8 cellular contexts compared by ENCODE assay signal in genomic region chr1:155093938-155094621, GRCh38. TPM values are rescaled to one million over a fixed set of nuclear protein-coding genes. Genes with fewer than 3 reads are reported as not detected.
DNase-seq lines count a peak whose midpoint lies in the region; ATAC-seq and TF ChIP-seq lines count a peak whose summit lies in the region.

No MANE protein-coding gene starts in this region.

- H3K27ac ChIP-seq in SJCRH30 (no peak overlapping the region), ovary (peak overlapping the region; percentile 24 to 34)

- ATAC-seq in HG02973 (IDR thresholded peaks at IDR 0.05; ENCODE audit: unreplicated experiment) (no peak), GM21381 (IDR thresholded peaks at IDR 0.05; ENCODE audit: unreplicated experiment) (no peak)

- DNase-seq in DMS 273 (lab: John Stamatoyannopoulos, UW; ENCODE audit: unreplicated experiment): peak; percentile 94
- peak; percentile 60 for DNase-seq in M059J (ENCODE audit: low read depth)
- DNase-seq in SJCRH30: peak; percentile 78 to 82
- DNase-seq in fibroblast of peridontal ligament (ENCODE audit: extremely low read depth): peak; percentile 61
- DNase-seq in ovary: peak; percentile 62 to 74 (median 70)
- DNase-seq in activated naive CD4-positive, alpha-beta T cell treated with anti-CD3 and anti-CD28 coated beads, Interleukin-2, amount 50 U/mL, for 16 hours: no peak

- intact Hi-C loops in ovary (cut with DNase I): loop anchor here (2.0 to 5.0 kb wide), 3 partner anchors 33 to 75 kb away; partner anchors contain the start of gene EFNA1 (in 2 of the 4)

- TF ChIP-seq EP300 in ovary (IDR thresholded peaks at IDR 0.05): no peak

- H3K9me3 ChIP-seq in SJCRH30 (replicated peaks) (no peaks in the 10 kb centered on the region), ovary (no peaks in the 10 kb centered on the region)

- H3K27me3 ChIP-seq in SJCRH30 (no peaks in the 10 kb centered on the region), ovary (no peaks in the 10 kb centered on the region)

- H3K4me1 ChIP-seq in SJCRH30 (peaks cover 3% of the 10 kb centered on the region; the same call in 1 of the 2 replicates), ovary (ENCODE audit: insufficient read depth) (peaks cover 8% of the 10 kb centered on the region)

- TF ChIP-seq POLR2A in ovary (IDR thresholded peaks at IDR 0.05): no peak

- WGBS in ovary, 3 donors: 2 to 7% (median 3%) methylated on average over 12 of the region's 12 CpGs

- H3K4me3 ChIP-seq in SJCRH30 (no peak overlapping the region), ovary (no peak overlapping the region)

- peak in 1 of 3 donors; percentile 35 for TF ChIP-seq CTCF in ovary (IDR thresholded peaks at IDR 0.05)

- H3K36me3 ChIP-seq in SJCRH30 (no peaks in the 10 kb centered on the region), ovary (no peaks in the 10 kb centered on the region)

RNA-seq across cellular contexts. Expression of gene EFNA3, which starts 15.4 kb away (rescaled TPM):
- total RNA-seq in M059J (2014; rRNA removed; shearing (Covaris generic)): 0.59 and 2.9 TPM in 2 replicates
- 3.5 and 4.2 TPM in 2 replicates for total RNA-seq in SJCRH30 (2014; rRNA removed; shearing (Covaris generic))
- 1 to 10 TPM; 1.3 to 3.7 (median 2.4) TPM for total RNA-seq in ovary
- polyA plus RNA-seq in ovary: 1 to 10 TPM; 1.6 to 2.1 TPM

RNA-seq across cellular contexts. Expression of gene EFNA4, which starts 30.5 kb away (rescaled TPM):
- total RNA-seq in M059J (2014; rRNA removed; shearing (Covaris generic)): 22.8 and 36.2 TPM in 2 replicates
- 15.3 and 17.8 TPM in 2 replicates for total RNA-seq in SJCRH30 (2014; rRNA removed; shearing (Covaris generic))
- 10 to 100 TPM in 5 of 7 donors, 1 to 10 TPM in 2; 8.6 to 14.1 (median 12.2) TPM for total RNA-seq in ovary
- 10 to 100 TPM in 1 of 2 donors, 1 to 10 TPM in 1; 7.3 to 10.6 TPM for polyA plus RNA-seq in ovary

RNA-seq across cellular contexts. Expression of gene EFNA1, which starts 33.6 kb away (rescaled TPM):
- 15.1 and 17.9 TPM in 2 replicates for total RNA-seq in M059J (2014; rRNA removed; shearing (Covaris generic))
- 1.8 and 2.2 TPM in 2 replicates for total RNA-seq in SJCRH30 (2014; rRNA removed; shearing (Covaris generic))
- 10 to 100 TPM; 12.1 to 51.6 (median 16.6) TPM for total RNA-seq in ovary
- 10 to 100 TPM; 18.6 to 27.3 TPM for polyA plus RNA-seq in ovary

RNA-seq across cellular contexts. Expression of gene SLC50A1, which starts 41.6 kb away (rescaled TPM):
- 55.7 and 62.9 TPM in 2 replicates for total RNA-seq in M059J (2014; rRNA removed; shearing (Covaris generic))
- 12.9 and 14.8 TPM in 2 replicates for total RNA-seq in SJCRH30 (2014; rRNA removed; shearing (Covaris generic))
- 10 to 100 TPM; 10.8 to 31.4 (median 16.8) TPM for total RNA-seq in ovary
- polyA plus RNA-seq in ovary: 10 to 100 TPM; 19.7 to 50.2 TPM

RNA-seq across cellular contexts. Expression of gene ADAM15, which starts 43.0 kb away (rescaled TPM):
- total RNA-seq in M059J (2014; rRNA removed; shearing (Covaris generic)): 74.5 and 90.0 TPM in 2 replicates
- 16.9 and 18.3 TPM in 2 replicates for total RNA-seq in SJCRH30 (2014; rRNA removed; shearing (Covaris generic))
- 100 to 1,000 TPM in 1 of 7 donors, 10 to 100 TPM in 6; 34.8 to 149 (median 67.8) TPM for total RNA-seq in ovary
- polyA plus RNA-seq in ovary: 10 to 100 TPM; 17.0 to 61.7 TPM
